Comparison of ENCODE assay signal across 14 cellular contexts in the genomic region with DNA sequence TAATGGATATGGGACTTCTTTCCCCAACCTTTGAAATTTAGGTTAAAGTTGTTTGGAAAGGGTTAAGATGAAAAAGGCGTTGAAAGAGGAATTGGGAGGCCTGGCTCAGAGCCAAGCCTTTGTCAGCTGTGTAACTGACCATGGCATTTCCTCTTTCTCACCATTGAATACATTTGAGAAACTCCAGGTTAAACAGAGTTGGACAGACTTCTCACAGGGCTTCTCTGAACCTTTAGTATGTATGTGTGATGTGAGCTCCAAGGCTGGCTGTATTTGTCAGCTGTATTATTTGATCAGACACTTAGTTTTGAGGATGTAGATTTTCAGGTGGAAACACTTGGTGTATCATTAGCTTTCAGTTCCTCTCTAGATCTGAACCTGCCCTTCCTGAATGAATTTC.
DNase-seq lines count a peak whose midpoint lies in the region; ATAC-seq, FAIRE-seq and TF ChIP-seq lines count a peak whose summit lies in the region.
"Had no signal": no experiment of that assay in that cellular context is flagged by ENCODE, and none has a peak within 500 bp of the region (broad histone marks: within the 10 kb centered on the region; RNA-seq: fewer than 3 reads in every experiment).

No MANE protein-coding gene starts in this region.

- POLR2A ChIA-PET in endothelial cell of umbilical vein (lab: Charles Lee): no interaction called here
- POLR2A ChIA-PET in naive thymus-derived CD4-positive, alpha-beta T cell (lab: Charles Lee): no interaction called here

- H3K4me3 ChIP-seq in OCI-LY3 (ENCODE audit: low read length) (no peak overlapping the region; the same call in 1 of the 2 replicates), endothelial cell of umbilical vein (replicated peaks in 1 of 3; ENCODE audit: insufficient read depth in 1 of 3, low read depth in 1 of 3, low read length in 3 of 3) (no peak overlapping the region)
- no peak overlapping the region for H3K4me3 ChIP-seq in naive thymus-derived CD4-positive, alpha-beta T cell (ENCODE audit: low read length)
- H3K4me3 ChIP-seq: A549 had no signal

- dilution Hi-C loops in endothelial cell of umbilical vein (cut with MboI; ENCODE audit: extremely low pct_ligation_motif_present, low sequenced_read_pairs): no loop called here

- H3K4me1 Mint-ChIP-seq in naive thymus-derived CD4-positive, alpha-beta T cell: peaks cover 0 to 5% (median 0%) of the 10 kb centered on the region in 7 donors

- TF ChIP-seq CTCF in OCI-LY3 (IDR thresholded peaks at IDR 0.05; ENCODE audit: low read depth, low read length) (no peak), endothelial cell of umbilical vein (IDR thresholded peaks at IDR 0.05; ENCODE audit: extremely low read depth in 1 of 2, insufficient read depth in 1 of 2, low read depth in 1 of 2, low read length in 2 of 2) (no peak)

- peaks cover 26% of the 10 kb centered on the region for H3K27me3 ChIP-seq in OCI-LY3 (ENCODE audit: low read depth, low read length)
- no peaks in the 10 kb centered on the region for H3K27me3 ChIP-seq in endothelial cell of umbilical vein (ENCODE audit: control insufficient read depth in 2 of 2, insufficient read depth in 2 of 2, low read length in 2 of 2)
- H3K27me3 ChIP-seq in naive thymus-derived CD4-positive, alpha-beta T cell (ENCODE audit: control insufficient read depth in 2 of 2, insufficient read depth in 2 of 2, low read length in 2 of 2): no peaks in the 10 kb centered on the region

- H2AFZ ChIP-seq in OCI-LY3 (ENCODE audit: low read depth, low read length) (no peak overlapping the region), endothelial cell of umbilical vein (ENCODE audit: low read depth, low read length) (no peak overlapping the region)

- H3K4me1 ChIP-seq in OCI-LY3 (ENCODE audit: low read length) (peaks cover 19% of the 10 kb centered on the region), endothelial cell of umbilical vein (ENCODE audit: control insufficient read depth, extremely low read depth, insufficient read depth, low read length) (no peaks in the 10 kb centered on the region)
- H3K4me1 ChIP-seq in naive thymus-derived CD4-positive, alpha-beta T cell (ENCODE audit: control insufficient read depth in 2 of 2, insufficient read depth in 2 of 2, low read length in 2 of 2): no peaks in the 10 kb centered on the region
- H3K4me1 ChIP-seq: A549 had no signal

- H3K9me3 ChIP-seq in OCI-LY3 (ENCODE audit: insufficient read depth, low read length) (no peaks in the 10 kb centered on the region), endothelial cell of umbilical vein (replicated peaks; ENCODE audit: control insufficient read depth, insufficient read depth, low read length) (no peaks in the 10 kb centered on the region)
- H3K9me3 ChIP-seq in naive thymus-derived CD4-positive, alpha-beta T cell (ENCODE audit: control insufficient read depth in 2 of 3, low read length in 3 of 3): no peaks in the 10 kb centered on the region
- H3K9me3 ChIP-seq: A549 had no signal

- FAIRE-seq in endothelial cell of umbilical vein (lab: Jason Lieb, UNC): peak; percentile 8
- FAIRE-seq: A549 had no signal

- no peaks in the 10 kb centered on the region for H3K9me3 Mint-ChIP-seq in naive thymus-derived CD4-positive, alpha-beta T cell
- H3K9me3 Mint-ChIP-seq: activated T-helper 1 cell treated with anti-CD3 and anti-CD28 coated beads, Interleukin-12 subunit alpha, Interleukin-12 subunit beta, Interleukin-2, Interleukin-4 antibody, amounts not matched to agents 30 ng/mL and 10 ng/mL and 1 ng/mL, durations not matched to agents 14 hours and 24 hours and 36 hours; T-helper 2 cell treated with Interferon-gamma antibody and Interleukin-4, amounts not matched to agents 5 μg/mL and 100 μg/mL, for 36 hours had no signal

- no peak for TF ChIP-seq POLR2A in endothelial cell of umbilical vein (IDR thresholded peaks at IDR 0.05; ENCODE audit: low read depth, low read length)

- H3K79me2 ChIP-seq in OCI-LY3 (ENCODE audit: low read length) (no peaks in the 10 kb centered on the region), endothelial cell of umbilical vein (ENCODE audit: control insufficient read depth, insufficient read depth, low read length) (no peaks in the 10 kb centered on the region)

- H3K4me2 ChIP-seq in OCI-LY3 (ENCODE audit: low read length): peak overlapping the region; percentile 50
- no peak overlapping the region for H3K4me2 ChIP-seq in endothelial cell of umbilical vein (ENCODE audit: insufficient read depth, low read length)
- H3K4me2 ChIP-seq: A549 had no signal

- H3K36me3 Mint-ChIP-seq in naive thymus-derived CD4-positive, alpha-beta T cell: no peaks in the 10 kb centered on the region

- H3K9ac ChIP-seq in OCI-LY3 (ENCODE audit: low read length) (no peak overlapping the region), endothelial cell of umbilical vein (replicated peaks; ENCODE audit: extremely low read depth, insufficient read depth, low read length) (no peak overlapping the region)

- no TSS peak for BruUV-seq in endothelial cell of umbilical vein (replicated peaks; lab: Mats Ljungman, UMichigan)

- DNase-seq in NCI-H2227 (lab: John Stamatoyannopoulos, UW; ENCODE audit: unreplicated experiment) (peak; percentile 0), NCI-H2227 treated with DMSO at 0.1 percent for 48 hours (lab: John Stamatoyannopoulos, UW) (no peak), endothelial cell of umbilical vein (ENCODE audit: low read depth, low spot score) (peak; percentile 25), sciatic nerve (ENCODE audit: low spot score) (peak; percentile 59), activated gamma-delta T cell treated with Interleukin-2 at 50 U/mL for 16 hours (no peak)
- DNase-seq in naive thymus-derived CD4-positive, alpha-beta T cell: no peak
- DNase-seq: effector CD4-positive, alpha-beta T cell; NCI-H2171 treated with DMSO at 0.1 percent for 48 hours; occipital lobe had no signal

- H3K36me3 ChIP-seq in OCI-LY3 (replicated peaks; ENCODE audit: low read depth, low read length) (no peaks in the 10 kb centered on the region), endothelial cell of umbilical vein (ENCODE audit: control insufficient read depth in 2 of 2, extremely low read depth in 1 of 2, insufficient read depth in 2 of 2, low read length in 2 of 2) (no peaks in the 10 kb centered on the region)
- H3K36me3 ChIP-seq in naive thymus-derived CD4-positive, alpha-beta T cell (ENCODE audit: control insufficient read depth in 2 of 3, insufficient read depth in 3 of 3, low read length in 3 of 3): no peaks in the 10 kb centered on the region

- no peak overlapping the region for H3K27ac Mint-ChIP-seq in naive thymus-derived CD4-positive, alpha-beta T cell
- H3K27ac Mint-ChIP-seq: activated T-helper 1 cell treated with anti-CD3 and anti-CD28 coated beads, Interleukin-12 subunit alpha, Interleukin-12 subunit beta, Interleukin-2, Interleukin-4 antibody, amounts not matched to agents 30 ng/mL and 10 ng/mL and 1 ng/mL, durations not matched to agents 14 hours and 24 hours and 36 hours; T-helper 2 cell treated with Interferon-gamma antibody and Interleukin-4, amounts not matched to agents 5 μg/mL and 100 μg/mL, for 36 hours had no signal

- H3K9me1 ChIP-seq in endothelial cell of umbilical vein (replicated peaks; ENCODE audit: control insufficient read depth, extremely low read depth, insufficient read depth, low read length): no peaks in the 10 kb centered on the region

- CTCF ChIA-PET in endothelial cell of umbilical vein (lab: Charles Lee): no interaction called here
- CTCF ChIA-PET in naive thymus-derived CD4-positive, alpha-beta T cell (lab: Charles Lee): no interaction called here

- H3K27ac ChIP-seq in OCI-LY3 (ENCODE audit: low read length): no peak overlapping the region
- no peak overlapping the region for H3K27ac ChIP-seq in endothelial cell of umbilical vein (ENCODE audit: insufficient read depth, low read depth, low read length)
- no peak overlapping the region for H3K27ac ChIP-seq in naive thymus-derived CD4-positive, alpha-beta T cell (ENCODE audit: low read depth, low read length)
- H3K27ac ChIP-seq: A549 had no signal

- ATAC-seq in sciatic nerve (no peak), GM21737 (IDR thresholded peaks at IDR 0.05; ENCODE audit: unreplicated experiment) (no peak)
- no peak for ATAC-seq in naive thymus-derived CD4-positive, alpha-beta T cell
- ATAC-seq: A549 had no signal

- intact Hi-C loops in endothelial cell of umbilical vein (cut with micrococcal nuclease) (no loop called here), sciatic nerve (cut with DNase I) (no loop called here)
- intact Hi-C loops in naive thymus-derived CD4-positive, alpha-beta T cell (cut with micrococcal nuclease): no loop called here

- peaks cover 0 to 14% (median 10%) of the 10 kb centered on the region in 5 donors for H3K27me3 Mint-ChIP-seq in naive thymus-derived CD4-positive, alpha-beta T cell

- H4K20me1 ChIP-seq in OCI-LY3 (ENCODE audit: insufficient read depth, low read length) (no peaks in the 10 kb centered on the region; the same call in 1 of the 2 replicates), endothelial cell of umbilical vein (replicated peaks; ENCODE audit: control insufficient read depth, extremely low read depth, insufficient read depth, low read length) (no peaks in the 10 kb centered on the region)

- no peak overlapping the region for H3K4me3 Mint-ChIP-seq in naive thymus-derived CD4-positive, alpha-beta T cell
- H3K4me3 Mint-ChIP-seq: activated T-helper 1 cell treated with anti-CD3 and anti-CD28 coated beads, Interleukin-12 subunit alpha, Interleukin-12 subunit beta, Interleukin-2, Interleukin-4 antibody, amounts not matched to agents 30 ng/mL and 10 ng/mL and 1 ng/mL, durations not matched to agents 14 hours and 24 hours and 36 hours; T-helper 2 cell treated with Interferon-gamma antibody and Interleukin-4, amounts not matched to agents 5 μg/mL and 100 μg/mL, for 36 hours had no signal

TF ChIP-seq in endothelial cell of umbilical vein, 7 proteins besides CTCF, POLR2A, EP300 and RAD21:
- TF ChIP-seq GATA2 (IDR thresholded peaks at IDR 0.05; ENCODE audit: insufficient read depth, insufficient read length, low read depth, low read length) (no peak), FOS (IDR thresholded peaks at IDR 0.05; ENCODE audit: borderline replicate concordance, insufficient read depth, low read length) (no peak), JUN (IDR thresholded peaks at IDR 0.05; ENCODE audit: borderline replicate concordance, insufficient read depth, insufficient read length, low read depth) (no peak), MYC (IDR thresholded peaks at IDR 0.05; ENCODE audit: low read depth, low read length) (no peak)

Comparison
In these comparisons a context has a peak if more than half of its experiments do, and no peak if none do; other contexts are left out.
1. DNase-seq: peak in NCI-H2227 (single experiment), endothelial cell of umbilical vein (single experiment) and sciatic nerve (single experiment); none in NCI-H2227 treated with DMSO at 0.1 percent for 48 hours (single experiment), naive thymus-derived CD4-positive, alpha-beta T cell (0 of 9) and activated gamma-delta T cell treated with Interleukin-2 at 50 U/mL for 16 hours (single experiment).